3 cellular contexts compared by ENCODE assay signal in the genomic region with DNA sequence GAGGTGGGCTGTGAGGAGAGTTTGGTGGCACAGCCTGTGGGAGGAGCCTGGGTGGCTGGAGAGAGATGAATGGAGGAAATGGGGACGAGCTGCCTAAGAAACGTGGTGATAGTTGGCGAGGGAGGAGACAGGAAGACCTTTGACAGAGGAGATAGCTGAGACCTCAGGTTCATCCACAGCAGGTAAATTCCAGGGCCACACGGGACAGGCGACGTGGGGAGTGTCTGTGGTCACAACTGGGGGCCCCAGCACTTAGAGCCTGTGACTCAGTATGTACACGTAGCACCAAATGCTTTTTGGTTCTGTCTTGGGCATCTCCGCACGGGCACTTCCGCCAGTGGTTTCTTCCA.
TF ChIP-seq lines count a peak whose summit lies in the region.

No MANE protein-coding gene starts in this region.

TF ChIP-seq in WTC11, 78 proteins besides CTCF, POLR2A, EP300 and RAD21 (continues in another document):
- TF ChIP-seq ZNF232 (CRISPR knock-in tag; IDR thresholded peaks at IDR 0.05), result no peak
- TF ChIP-seq, protein P1, sequence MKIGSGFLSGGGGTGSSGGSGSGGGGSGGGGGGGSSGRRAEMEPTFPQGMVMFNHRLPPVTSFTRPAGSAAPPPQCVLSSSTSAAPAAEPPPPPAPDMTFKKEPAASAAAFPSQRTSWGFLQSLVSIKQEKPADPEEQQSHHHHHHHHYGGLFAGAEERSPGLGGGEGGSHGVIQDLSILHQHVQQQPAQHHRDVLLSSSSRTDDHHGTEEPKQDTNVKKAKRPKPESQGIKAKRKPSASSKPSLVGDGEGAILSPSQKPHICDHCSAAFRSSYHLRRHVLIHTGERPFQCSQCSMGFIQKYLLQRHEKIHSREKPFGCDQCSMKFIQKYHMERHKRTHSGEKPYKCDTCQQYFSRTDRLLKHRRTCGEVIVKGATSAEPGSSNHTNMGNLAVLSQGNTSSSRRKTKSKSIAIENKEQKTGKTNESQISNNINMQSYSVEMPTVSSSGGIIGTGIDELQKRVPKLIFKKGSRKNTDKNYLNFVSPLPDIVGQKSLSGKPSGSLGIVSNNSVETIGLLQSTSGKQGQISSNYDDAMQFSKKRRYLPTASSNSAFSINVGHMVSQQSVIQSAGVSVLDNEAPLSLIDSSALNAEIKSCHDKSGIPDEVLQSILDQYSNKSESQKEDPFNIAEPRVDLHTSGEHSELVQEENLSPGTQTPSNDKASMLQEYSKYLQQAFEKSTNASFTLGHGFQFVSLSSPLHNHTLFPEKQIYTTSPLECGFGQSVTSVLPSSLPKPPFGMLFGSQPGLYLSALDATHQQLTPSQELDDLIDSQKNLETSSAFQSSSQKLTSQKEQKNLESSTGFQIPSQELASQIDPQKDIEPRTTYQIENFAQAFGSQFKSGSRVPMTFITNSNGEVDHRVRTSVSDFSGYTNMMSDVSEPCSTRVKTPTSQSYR (CRISPR knock-in tag; IDR thresholded peaks at IDR 0.05), result no peak
- TF ChIP-seq, protein P2, sequence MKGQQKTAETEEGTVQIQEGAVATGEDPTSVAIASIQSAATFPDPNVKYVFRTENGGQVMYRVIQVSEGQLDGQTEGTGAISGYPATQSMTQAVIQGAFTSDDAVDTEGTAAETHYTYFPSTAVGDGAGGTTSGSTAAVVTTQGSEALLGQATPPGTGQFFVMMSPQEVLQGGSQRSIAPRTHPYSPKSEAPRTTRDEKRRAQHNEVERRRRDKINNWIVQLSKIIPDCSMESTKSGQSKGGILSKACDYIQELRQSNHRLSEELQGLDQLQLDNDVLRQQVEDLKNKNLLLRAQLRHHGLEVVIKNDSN (CRISPR knock-in tag; IDR thresholded peaks at IDR 0.05), result no peak
- TF ChIP-seq, protein P3, sequence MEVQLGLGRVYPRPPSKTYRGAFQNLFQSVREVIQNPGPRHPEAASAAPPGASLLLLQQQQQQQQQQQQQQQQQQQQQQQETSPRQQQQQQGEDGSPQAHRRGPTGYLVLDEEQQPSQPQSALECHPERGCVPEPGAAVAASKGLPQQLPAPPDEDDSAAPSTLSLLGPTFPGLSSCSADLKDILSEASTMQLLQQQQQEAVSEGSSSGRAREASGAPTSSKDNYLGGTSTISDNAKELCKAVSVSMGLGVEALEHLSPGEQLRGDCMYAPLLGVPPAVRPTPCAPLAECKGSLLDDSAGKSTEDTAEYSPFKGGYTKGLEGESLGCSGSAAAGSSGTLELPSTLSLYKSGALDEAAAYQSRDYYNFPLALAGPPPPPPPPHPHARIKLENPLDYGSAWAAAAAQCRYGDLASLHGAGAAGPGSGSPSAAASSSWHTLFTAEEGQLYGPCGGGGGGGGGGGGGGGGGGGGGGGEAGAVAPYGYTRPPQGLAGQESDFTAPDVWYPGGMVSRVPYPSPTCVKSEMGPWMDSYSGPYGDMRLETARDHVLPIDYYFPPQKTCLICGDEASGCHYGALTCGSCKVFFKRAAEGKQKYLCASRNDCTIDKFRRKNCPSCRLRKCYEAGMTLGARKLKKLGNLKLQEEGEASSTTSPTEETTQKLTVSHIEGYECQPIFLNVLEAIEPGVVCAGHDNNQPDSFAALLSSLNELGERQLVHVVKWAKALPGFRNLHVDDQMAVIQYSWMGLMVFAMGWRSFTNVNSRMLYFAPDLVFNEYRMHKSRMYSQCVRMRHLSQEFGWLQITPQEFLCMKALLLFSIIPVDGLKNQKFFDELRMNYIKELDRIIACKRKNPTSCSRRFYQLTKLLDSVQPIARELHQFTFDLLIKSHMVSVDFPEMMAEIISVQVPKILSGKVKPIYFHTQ (CRISPR knock-in tag; IDR thresholded peaks at IDR 0.05), result no peak

TF ChIP-seq in H1, 55 proteins besides CTCF, POLR2A, EP300 and RAD21:
- TF ChIP-seq RFX5 (IDR thresholded peaks at IDR 0.05; ENCODE audit: borderline replicate concordance, low read depth, low read length), result no peak
- no peak for TF ChIP-seq TCF12 (IDR thresholded peaks at IDR 0.05; ENCODE audit: low read depth, low read length)
- TF ChIP-seq JUND (IDR thresholded peaks at IDR 0.05; ENCODE audit: low read length), result no peak
- TF ChIP-seq, protein P4, sequence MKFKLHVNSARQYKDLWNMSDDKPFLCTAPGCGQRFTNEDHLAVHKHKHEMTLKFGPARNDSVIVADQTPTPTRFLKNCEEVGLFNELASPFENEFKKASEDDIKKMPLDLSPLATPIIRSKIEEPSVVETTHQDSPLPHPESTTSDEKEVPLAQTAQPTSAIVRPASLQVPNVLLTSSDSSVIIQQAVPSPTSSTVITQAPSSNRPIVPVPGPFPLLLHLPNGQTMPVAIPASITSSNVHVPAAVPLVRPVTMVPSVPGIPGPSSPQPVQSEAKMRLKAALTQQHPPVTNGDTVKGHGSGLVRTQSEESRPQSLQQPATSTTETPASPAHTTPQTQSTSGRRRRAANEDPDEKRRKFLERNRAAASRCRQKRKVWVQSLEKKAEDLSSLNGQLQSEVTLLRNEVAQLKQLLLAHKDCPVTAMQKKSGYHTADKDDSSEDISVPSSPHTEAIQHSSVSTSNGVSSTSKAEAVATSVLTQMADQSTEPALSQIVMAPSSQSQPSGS (IDR thresholded peaks at IDR 0.05; ENCODE audit: low read length), result no peak
- no peak for TF ChIP-seq CBX8 (IDR thresholded peaks at IDR 0.05; ENCODE audit: borderline replicate concordance, low read depth, low read length)
- no peak for TF ChIP-seq RNF2 (IDR thresholded peaks at IDR 0.05; ENCODE audit: borderline replicate concordance, low read depth, low read length, missing control alignments, poor library complexity, severe bottlenecking)
TF ChIP-seq in H1: peak in this region for 0.

TF ChIP-seq in SK-N-SH, 30 proteins besides CTCF, POLR2A, EP300 and RAD21:
- no peak for TF ChIP-seq SIN3A (IDR thresholded peaks at IDR 0.05; ENCODE audit: borderline replicate concordance, low read depth, low read length)
- TF ChIP-seq, protein P5, sequence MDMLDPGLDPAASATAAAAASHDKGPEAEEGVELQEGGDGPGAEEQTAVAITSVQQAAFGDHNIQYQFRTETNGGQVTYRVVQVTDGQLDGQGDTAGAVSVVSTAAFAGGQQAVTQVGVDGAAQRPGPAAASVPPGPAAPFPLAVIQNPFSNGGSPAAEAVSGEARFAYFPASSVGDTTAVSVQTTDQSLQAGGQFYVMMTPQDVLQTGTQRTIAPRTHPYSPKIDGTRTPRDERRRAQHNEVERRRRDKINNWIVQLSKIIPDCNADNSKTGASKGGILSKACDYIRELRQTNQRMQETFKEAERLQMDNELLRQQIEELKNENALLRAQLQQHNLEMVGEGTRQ (IDR thresholded peaks at IDR 0.05; ENCODE audit: borderline replicate concordance, low read depth, low read length), result no peak
- no peak for TF ChIP-seq NFIC (IDR thresholded peaks at IDR 0.05; ENCODE audit: borderline replicate concordance)
- TF ChIP-seq NRF1 (IDR thresholded peaks at IDR 0.05; ENCODE audit: low read depth, low read length), result no peak
- TF ChIP-seq, protein P6, sequence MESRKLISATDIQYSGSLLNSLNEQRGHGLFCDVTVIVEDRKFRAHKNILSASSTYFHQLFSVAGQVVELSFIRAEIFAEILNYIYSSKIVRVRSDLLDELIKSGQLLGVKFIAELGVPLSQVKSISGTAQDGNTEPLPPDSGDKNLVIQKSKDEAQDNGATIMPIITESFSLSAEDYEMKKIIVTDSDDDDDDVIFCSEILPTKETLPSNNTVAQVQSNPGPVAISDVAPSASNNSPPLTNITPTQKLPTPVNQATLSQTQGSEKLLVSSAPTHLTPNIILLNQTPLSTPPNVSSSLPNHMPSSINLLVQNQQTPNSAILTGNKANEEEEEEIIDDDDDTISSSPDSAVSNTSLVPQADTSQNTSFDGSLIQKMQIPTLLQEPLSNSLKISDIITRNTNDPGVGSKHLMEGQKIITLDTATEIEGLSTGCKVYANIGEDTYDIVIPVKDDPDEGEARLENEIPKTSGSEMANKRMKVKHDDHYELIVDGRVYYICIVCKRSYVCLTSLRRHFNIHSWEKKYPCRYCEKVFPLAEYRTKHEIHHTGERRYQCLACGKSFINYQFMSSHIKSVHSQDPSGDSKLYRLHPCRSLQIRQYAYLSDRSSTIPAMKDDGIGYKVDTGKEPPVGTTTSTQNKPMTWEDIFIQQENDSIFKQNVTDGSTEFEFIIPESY (IDR thresholded peaks at IDR 0.05; ENCODE audit: borderline replicate concordance, low read depth), result no peak
- TF ChIP-seq FOXJ3 (CRISPR knock-in tag; IDR thresholded peaks at IDR 0.05), result no peak
- no peak for TF ChIP-seq EZH2phosphoT487 (IDR thresholded peaks at IDR 0.05; ENCODE audit: borderline replicate concordance, low read depth)
- TF ChIP-seq ELF1 (IDR thresholded peaks at IDR 0.05), result no peak
- TF ChIP-seq YY1 (IDR thresholded peaks at IDR 0.05; ENCODE audit: low read depth), result no peak
- no peak for TF ChIP-seq TEAD4 (IDR thresholded peaks at IDR 0.05; ENCODE audit: borderline replicate concordance, insufficient read depth)
TF ChIP-seq in SK-N-SH: peak in this region for 0.
